10 cellular contexts compared by ENCODE assay signal in genomic region chr2:229856416-229856815, GRCh38.
A peak's percentile ranks its signal among the peaks of the same experiment; 100 is the strongest.
DNase-seq lines count a peak whose midpoint lies in the region; ATAC-seq, FAIRE-seq and TF ChIP-seq lines count a peak whose summit lies in the region.
"Had no signal": no experiment of that assay in that cellular context is flagged by ENCODE, and none has a peak within 500 bp of the region (broad histone marks: within the 10 kb centered on the region; RNA-seq: fewer than 3 reads in every experiment).

No MANE protein-coding gene starts in this region.

- H3K4me1 ChIP-seq in keratinocyte (ENCODE audit: control insufficient read depth, extremely low read depth, insufficient read depth, low read length) (no peaks in the 10 kb centered on the region), small intestine (ENCODE audit: control insufficient read depth in 2 of 2, insufficient read depth in 1 of 2, low read depth in 1 of 2, low read length in 1 of 2) (no peaks in the 10 kb centered on the region), transverse colon (peaks cover 0 to 7% (median 3%) of the 10 kb centered on the region in 4 donors)
- H3K4me1 ChIP-seq: foreskin keratinocyte had no signal

- dilution Hi-C loops in keratinocyte (cut with MboI; ENCODE audit: extremely low pct_ligation_motif_present, low sequenced_read_pairs): no loop called here

- H3K79me2 ChIP-seq in keratinocyte (ENCODE audit: control insufficient read depth, insufficient read depth, low read length): peaks cover 50% of the 10 kb centered on the region

- no peak for TF ChIP-seq EP300 in transverse colon (IDR thresholded peaks at IDR 0.05; ENCODE audit: low read depth)

- TF ChIP-seq CTCF in keratinocyte (optimal IDR thresholded peaks at IDR 0.05 in 1 of 3, IDR thresholded peaks at IDR 0.05 in 1 of 3, conservative IDR thresholded peaks at IDR 0.05 in 1 of 3; ENCODE audit: extremely low read depth in 1 of 3, insufficient read depth in 2 of 3, low read length in 3 of 3) (no peak), transverse colon (IDR thresholded peaks at IDR 0.05) (no peak)

- no peak overlapping the region for H3K4me3 ChIP-seq in keratinocyte (ENCODE audit: control insufficient read depth in 2 of 3, extremely low read depth in 1 of 3, insufficient read depth in 2 of 3, low read depth in 1 of 3, low read length in 3 of 3)
- H3K4me3 ChIP-seq in small intestine (ENCODE audit: low read depth in 1 of 2, low read length in 2 of 2): no peak overlapping the region
- H3K4me3 ChIP-seq in transverse colon: no peak overlapping the region

- no peaks in the 10 kb centered on the region for H4K20me1 ChIP-seq in keratinocyte (ENCODE audit: control insufficient read depth, extremely low read depth, insufficient read depth, low read length)

- H3K36me3 ChIP-seq in keratinocyte (ENCODE audit: control insufficient read depth in 2 of 2, extremely low read depth in 1 of 2, insufficient read depth in 2 of 2, low read length in 2 of 2) (peaks cover 5% of the 10 kb centered on the region in 2 experiments), small intestine (ENCODE audit: control insufficient read depth in 2 of 2, insufficient read depth in 2 of 2, low read length in 2 of 2) (peaks cover 11 to 13% of the 10 kb centered on the region in 2 donors), transverse colon (peaks cover 0 to 21% (median 6%) of the 10 kb centered on the region in 4 donors)

- no peak for TF ChIP-seq POLR2A in transverse colon (IDR thresholded peaks at IDR 0.05)

- DNase-seq in keratinocyte (ENCODE audit: low read depth, low spot score) (no peak), small intestine (no peak), transverse colon (no peak), NCI-H345 (lab: John Stamatoyannopoulos, UW) (no peak), kidney glomerular epithelial cell (lab: John Stamatoyannopoulos, UW) (no peak)
- DNase-seq: foreskin keratinocyte, MM.1S had no signal

- no peak overlapping the region for H3K27ac ChIP-seq in keratinocyte (ENCODE audit: control insufficient read depth, insufficient read depth, low read length)
- H3K27ac ChIP-seq in small intestine (ENCODE audit: low read depth in 1 of 2, low read length in 1 of 2): no peak overlapping the region
- no peak overlapping the region for H3K27ac ChIP-seq in transverse colon
- H3K27ac ChIP-seq: foreskin keratinocyte had no signal

- H3K9ac ChIP-seq in keratinocyte (ENCODE audit: control insufficient read depth, extremely low read depth, insufficient read depth, low read length): no peak overlapping the region

- peak; percentile 69 for FAIRE-seq in keratinocyte (lab: Jason Lieb, UNC)
- FAIRE-seq in small intestine (lab: Jason Lieb, UNC): no peak

- in situ Hi-C loops in transverse colon (cut with MboI; ENCODE audit: low pct_ligation_motif_present in 1 of 4, low pct_unique_long_range_greater_than_20kb in 1 of 4, low sequenced_read_pairs in 3 of 4): no loop called here

- intact Hi-C loops in transverse colon (cut with DNase I; ENCODE audit: low total_unique reads): no loop called here

- ATAC-seq in GM18870 (IDR thresholded peaks at IDR 0.05; ENCODE audit: unreplicated experiment) (peak; percentile 90), GM21717 (IDR thresholded peaks at IDR 0.05; ENCODE audit: unreplicated experiment) (peak; percentile 96), HG03460 (IDR thresholded peaks at IDR 0.05; ENCODE audit: unreplicated experiment) (peak; percentile 91)
- ATAC-seq: foreskin keratinocyte had no signal

- H3K9me3 ChIP-seq in keratinocyte (ENCODE audit: control insufficient read depth, low read depth, low read length): no peaks in the 10 kb centered on the region
- no peaks in the 10 kb centered on the region for H3K9me3 ChIP-seq in small intestine (ENCODE audit: control insufficient read depth, low read depth)
- no peaks in the 10 kb centered on the region for H3K9me3 ChIP-seq in transverse colon

- no peak overlapping the region for H2AFZ ChIP-seq in keratinocyte (ENCODE audit: control insufficient read depth, low read length)

- H3K4me2 ChIP-seq in keratinocyte (ENCODE audit: control insufficient read depth, extremely low read depth, insufficient read depth, low read depth, low read length): no peak overlapping the region

- H3K9me1 ChIP-seq in keratinocyte (ENCODE audit: control insufficient read depth, extremely low read depth, insufficient read depth, low read length): no peaks in the 10 kb centered on the region

- H3K27me3 ChIP-seq in keratinocyte (ENCODE audit: control insufficient read depth, extremely low read depth, insufficient read depth, low read length) (no peaks in the 10 kb centered on the region), small intestine (ENCODE audit: control insufficient read depth in 2 of 2, insufficient read depth in 2 of 2, low read length in 2 of 2) (no peaks in the 10 kb centered on the region), transverse colon (no peaks in the 10 kb centered on the region)
- H3K27me3 ChIP-seq: foreskin keratinocyte had no signal
